ENCODE assay signal across 22 cellular contexts in the genomic region with DNA sequence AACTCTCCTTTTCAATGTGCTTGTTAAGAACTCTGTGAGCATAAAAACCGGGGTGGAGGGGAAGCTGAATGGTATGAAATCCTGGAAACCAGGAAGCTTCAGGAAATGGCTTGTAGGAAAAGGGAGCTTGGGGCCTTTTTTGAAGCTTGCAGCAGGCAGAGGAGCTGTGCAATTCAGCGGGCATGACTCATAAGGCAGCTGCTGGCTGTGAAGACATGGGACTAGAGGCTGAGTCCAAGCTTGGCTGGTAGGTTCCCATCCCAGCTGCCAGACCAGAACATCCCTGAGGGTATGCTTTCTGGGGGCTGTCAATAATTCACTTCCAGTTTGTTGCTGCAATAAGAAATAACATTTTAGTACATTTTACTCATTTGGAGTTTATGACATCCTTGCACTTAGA. TPM values are rescaled to one million over a fixed set of nuclear protein-coding genes. Genes with fewer than 3 reads are reported as not detected.
A peak's percentile ranks its signal among the peaks of the same experiment; 100 is the strongest.
DNase-seq lines count a peak whose midpoint lies in the region; ATAC-seq, FAIRE-seq and TF ChIP-seq lines count a peak whose summit lies in the region.
"Had no signal": no experiment of that assay in that cellular context is flagged by ENCODE, and none has a peak within 500 bp of the region (broad histone marks: within the 10 kb centered on the region; RNA-seq: fewer than 3 reads in every experiment).

No MANE protein-coding gene starts in this region.

- no peaks in the 10 kb centered on the region; the same call in 1 of the 2 replicates for H3K79me1 ChIP-seq in H1 (ENCODE audit: low read depth, low read length)

- H3K4me2 ChIP-seq in GM23248 (ENCODE audit: unreplicated experiment) = no peak overlapping the region
- H3K4me2 ChIP-seq in PC-3 (ENCODE audit: low read length) = no peak overlapping the region
- no peak overlapping the region for H3K4me2 ChIP-seq in H1 (ENCODE audit: insufficient read depth in 1 of 2, low read depth in 2 of 2, low read length in 2 of 2)
- H3K4me2 ChIP-seq: BLaER1 had no signal

- H4K5ac ChIP-seq in H1 (ENCODE audit: insufficient read length, low read depth, low read length) = no peak overlapping the region

- no peaks in the 10 kb centered on the region for H3K4me1 ChIP-seq in GM23248 (ENCODE audit: insufficient read depth)
- no peaks in the 10 kb centered on the region for H3K4me1 ChIP-seq in PC-3 (ENCODE audit: insufficient read depth, low read length)
- H3K4me1 ChIP-seq in H1 (replicated peaks in 1 of 4; ENCODE audit: control insufficient read depth in 3 of 4, insufficient read depth in 4 of 4, low read length in 3 of 4) = no peaks in the 10 kb centered on the region
- no peaks in the 10 kb centered on the region for H3K4me1 ChIP-seq in psoas muscle
- H3K4me1 ChIP-seq in suprapubic skin = no peaks in the 10 kb centered on the region
- H3K4me1 ChIP-seq: BLaER1, gastrocnemius medialis had no signal

- no peak overlapping the region for H2BK120ac ChIP-seq in H1 (replicated peaks; ENCODE audit: low read depth, low read length)

- CTCF ChIA-PET in PC-3 (lab: Charles Lee) = no interaction called here
- CTCF ChIA-PET in H1 (lab: Charles Lee; ENCODE audit: partially characterized antibody) = interaction anchor here (0.9 to 1.1 kb wide), 2 partner anchors 12 to 210 kb away, joined by 3 read pairs; no protein-coding TSS in a partner anchor

- no peak overlapping the region for H2BK20ac ChIP-seq in H1 (ENCODE audit: low read length)

- H3K9me3 ChIP-seq in GM23248 (ENCODE audit: low read depth) = no peaks in the 10 kb centered on the region
- peaks cover 7% of the 10 kb centered on the region; the same call in 1 of the 2 replicates for H3K9me3 ChIP-seq in PC-3 (ENCODE audit: low read length)
- peaks cover 0 to 17% of the 10 kb centered on the region in 2 experiments; a peak in 3 of 4 replicates for H3K9me3 ChIP-seq in H1 (ENCODE audit: insufficient read depth in 2 of 2, low read depth in 1 of 2, low read length in 1 of 2)
- H3K9me3 ChIP-seq in psoas muscle = peaks cover 22% of the 10 kb centered on the region
- H3K9me3 ChIP-seq in suprapubic skin = peaks cover 8% of the 10 kb centered on the region
- H3K9me3 ChIP-seq: BLaER1, gastrocnemius medialis had no signal

- no peak overlapping the region for H4K8ac ChIP-seq in H1 (ENCODE audit: extremely low read depth, insufficient read depth, low read length)

- no peak overlapping the region for H4K91ac ChIP-seq in H1 (replicated peaks; ENCODE audit: insufficient read length, low read length)

- FAIRE-seq in H1 (lab: Jason Lieb, UNC) = no peak

- BruUV-seq in PC-3 (replicated peaks; lab: Mats Ljungman, UMichigan) = no TSS peak

- H3K4ac ChIP-seq in H1 (replicated peaks; ENCODE audit: insufficient read length, low read depth, low read length) = no peak overlapping the region

- H2BK15ac ChIP-seq in H1 (ENCODE audit: low read length) = no peak overlapping the region

- H3K23me2 ChIP-seq in H1 (ENCODE audit: low read depth, low read length) = no peaks in the 10 kb centered on the region

- intact Hi-C loops in PC-3 (cut with micrococcal nuclease) = no loop called here
- intact Hi-C loops in psoas muscle (cut with DNase I) = no loop called here

- H3K27ac ChIP-seq in GM23248 (no peak overlapping the region), PC-3 (ENCODE audit: low read length) (no peak overlapping the region), H1 (ENCODE audit: low read depth, low read length) (no peak overlapping the region), psoas muscle (no peak overlapping the region), suprapubic skin (no peak overlapping the region)
- H3K27ac ChIP-seq: BLaER1, gastrocnemius medialis had no signal

- no peak overlapping the region for H3K56ac ChIP-seq in H1 (replicated peaks; ENCODE audit: insufficient read length, low read depth, low read length)

- H3K9ac ChIP-seq in GM23248 (no peak overlapping the region), PC-3 (ENCODE audit: low read length) (no peak overlapping the region), H1 (replicated peaks in 1 of 4; ENCODE audit: extremely low read depth in 1 of 4, low read depth in 3 of 4, low read length in 3 of 4) (no peak overlapping the region)
- H3K9ac ChIP-seq: BLaER1 had no signal

- H3K14ac ChIP-seq in H1 (ENCODE audit: insufficient read length) = no peak overlapping the region

- TF ChIP-seq CTCF in PC-3 (conservative IDR thresholded peaks at IDR 0.05; ENCODE audit: low read depth, low read length) (no peak), H1 (IDR thresholded peaks at IDR 0.05; ENCODE audit: control extremely low read depth in 1 of 3, insufficient read depth in 1 of 3, low read depth in 1 of 3, low read length in 3 of 3) (no peak), psoas muscle (IDR thresholded peaks at IDR 0.05) (no peak), suprapubic skin (IDR thresholded peaks at IDR 0.05) (no peak)

- H2AFZ ChIP-seq in GM23248 = no peak overlapping the region
- H2AFZ ChIP-seq in PC-3 (ENCODE audit: low read length) = no peak overlapping the region
- H2AFZ ChIP-seq in H1 (ENCODE audit: low read length) = peak overlapping the region; percentile 92

- H3K9me2 ChIP-seq in GM23248 (ENCODE audit: insufficient read depth) (no peaks in the 10 kb centered on the region), PC-3 (replicated peaks; ENCODE audit: low read length) (no peaks in the 10 kb centered on the region)

- ATAC-seq in PC-3 = peak; percentile 67; the same call in 1 of the 2 replicates
- no peak for ATAC-seq in psoas muscle
- no peak for ATAC-seq in GM19395 (IDR thresholded peaks at IDR 0.05; ENCODE audit: unreplicated experiment)
- ATAC-seq: gastrocnemius medialis had no signal

- no peak overlapping the region for H2BK12ac ChIP-seq in H1 (ENCODE audit: low read depth, low read length)

- no peak overlapping the region for H2BK5ac ChIP-seq in H1 (ENCODE audit: low read depth, low read length)

- no peak for TF ChIP-seq POLR2A in H1 (IDR thresholded peaks at IDR 0.05; ENCODE audit: control extremely low read depth in 1 of 2, low read depth in 2 of 2, low read length in 2 of 2)
- TF ChIP-seq POLR2A in suprapubic skin (IDR thresholded peaks at IDR 0.05) = no peak

- H3K36me3 ChIP-seq in GM23248 (ENCODE audit: low read depth) (no peaks in the 10 kb centered on the region), PC-3 (ENCODE audit: low read depth, low read length) (no peaks in the 10 kb centered on the region), H1 (ENCODE audit: control insufficient read depth in 2 of 4, insufficient read depth in 4 of 4, low read length in 3 of 4) (no peaks in the 10 kb centered on the region), psoas muscle (ENCODE audit: insufficient read depth in 1 of 2, low read depth in 1 of 2) (no peaks in the 10 kb centered on the region), suprapubic skin (no peaks in the 10 kb centered on the region)
- H3K36me3 ChIP-seq: BLaER1, gastrocnemius medialis had no signal

- H4K20me1 ChIP-seq in GM23248 (ENCODE audit: insufficient read depth) (no peaks in the 10 kb centered on the region), PC-3 (ENCODE audit: low read length) (no peaks in the 10 kb centered on the region), H1 (replicated peaks in 1 of 2; ENCODE audit: control insufficient read depth in 1 of 2, insufficient read depth in 2 of 2, low read length in 2 of 2) (no peaks in the 10 kb centered on the region)
- H4K20me1 ChIP-seq: BLaER1 had no signal

- in situ Hi-C loops in GM23248 (cut with MboI) = no loop called here

- H3K23ac ChIP-seq in H1 (ENCODE audit: insufficient read length) = no peak overlapping the region

- TF ChIP-seq EP300 in H1 (IDR thresholded peaks at IDR 0.05; ENCODE audit: borderline replicate concordance in 1 of 2, low read depth in 2 of 2, low read length in 2 of 2) = no peak
- TF ChIP-seq EP300 in suprapubic skin (IDR thresholded peaks at IDR 0.05) = no peak

- H3F3A ChIP-seq in GM23248 (ENCODE audit: insufficient read depth) = no peaks in the 10 kb centered on the region
- no peaks in the 10 kb centered on the region for H3F3A ChIP-seq in PC-3 (ENCODE audit: low read length, unreplicated experiment)

- no peak overlapping the region for H2AK5ac ChIP-seq in H1 (ENCODE audit: low read depth, low read length)

- WGBS in GM23248 (ENCODE audit: low coverage in 1 of 2, low lambda C conversion rate in 2 of 2, missing lambda C conversion rate in 2 of 2), 2 experiments = 0 to 1% methylated on average over 2 of the region's 2 CpGs
- WGBS in H1 (ENCODE audit: extremely low coverage in 1 of 2, insufficient coverage in 1 of 2, insufficient read length in 1 of 2, insufficient replicate concordance in 2 of 2, low coverage in 1 of 2, low lambda C conversion rate in 2 of 2, missing lambda C conversion rate in 1 of 2), 2 experiments = 82% methylated on average over 2 of the region's 2 CpGs; no CpG with 5 or more reads in 1 of the 2 experiments
- 40 to 56% (median 46%) methylated on average over 2 of the region's 2 CpGs for WGBS in psoas muscle, 3 donors
- WGBS in suprapubic skin = 23% methylated on average over 2 of the region's 2 CpGs

- no peak for TF ChIP-seq RAD21 in H1 (IDR thresholded peaks at IDR 0.05 in 1 of 2, conservative IDR thresholded peaks at IDR 0.05 in 1 of 2; ENCODE audit: low read depth in 2 of 2, low read length in 2 of 2)

- H3K4me3 ChIP-seq in GM23248 (no peak overlapping the region), PC-3 (ENCODE audit: low read length) (no peak overlapping the region), H1 (ENCODE audit: extremely low read depth in 1 of 4, insufficient read depth in 2 of 4, low read depth in 3 of 4, low read length in 4 of 4) (no peak overlapping the region), psoas muscle (no peak overlapping the region), suprapubic skin (no peak overlapping the region)
- H3K4me3 ChIP-seq: BLaER1, gastrocnemius medialis had no signal

- H3K79me2 ChIP-seq in GM23248 (ENCODE audit: insufficient read depth) (no peaks in the 10 kb centered on the region), PC-3 (ENCODE audit: low read length) (no peaks in the 10 kb centered on the region), H1 (ENCODE audit: control insufficient read depth in 1 of 2, insufficient read depth in 2 of 2, low read length in 2 of 2) (no peaks in the 10 kb centered on the region)

- DNase-seq in GM23248 (peak; percentile 4), PC-3 (peak; percentile 32), H1 (ENCODE audit: low read depth in 1 of 2, low spot score in 2 of 2) (no peak), psoas muscle (peak; percentile 23 to 60), inferior parietal cortex (ENCODE audit: extremely low spot score) (no peak), suprapubic skin (ENCODE audit: low spot score in 2 of 2) (no peak)
- DNase-seq: activated CD8-positive, alpha-beta memory T cell treated with anti-CD3 and anti-CD28 coated beads for 24 hours; DMS79; endodermal cell; gastrocnemius medialis; H7; naive B cell; NCI-H1417; NCI-H2171 treated with DMSO at 0.1 percent for 48 hours; T-helper 2 cell had no signal

- no peak overlapping the region for H3K18ac ChIP-seq in H1 (ENCODE audit: extremely low read depth, low read length)

- POLR2A ChIA-PET in PC-3 (lab: Charles Lee; ENCODE audit: unreplicated experiment) (no interaction called here), H1 (lab: Charles Lee; ENCODE audit: partially characterized antibody) (no interaction called here)

- no peaks in the 10 kb centered on the region for H3K27me3 ChIP-seq in GM23248 (replicated peaks; ENCODE audit: insufficient read depth)
- peaks cover 6% of the 10 kb centered on the region; the same call in 1 of the 2 replicates for H3K27me3 ChIP-seq in PC-3 (ENCODE audit: low read length)
- no peaks in the 10 kb centered on the region for H3K27me3 ChIP-seq in H1 (replicated peaks in 1 of 4; ENCODE audit: control insufficient read depth in 3 of 4, extremely low read depth in 1 of 4, insufficient read depth in 3 of 4, low read length in 3 of 4)
- H3K27me3 ChIP-seq in psoas muscle (ENCODE audit: insufficient read depth in 3 of 3, low read length in 2 of 3) = no peaks in the 10 kb centered on the region
- no peaks in the 10 kb centered on the region for H3K27me3 ChIP-seq in suprapubic skin
- H3K27me3 ChIP-seq: BLaER1, gastrocnemius medialis had no signal

RNA-seq across cellular contexts. Expression of a gene that starts 36.8 kb away (rescaled TPM):
- 0.11 TPM in 1 of 2 replicates, not detected in the other for total RNA-seq in GM23248 (2014; rRNA removed; shearing (Covaris generic))
- polyA plus RNA-seq in GM23248 (2016; fragmentation: Nextera tagmentation; extraction: Ambion mirVana) = not detected in 2 replicates
- not detected in 2 replicates for total RNA-seq in PC-3 (2014; rRNA removed)
- not detected in 2 replicates for total RNA-seq in H1 (2021; fragmentation: NEBNext Ultra II Directional; extraction: Animal tissue kit (Norgen Biotek cat#: 25700))
- polyA plus RNA-seq in H1 (2011; rRNA removed) = 0.09 TPM in 1 of 2 replicates, not detected in the other
- not detected for polyA plus RNA-seq in H1 (2011; cell fraction: cytosol; rRNA removed)
- not detected for polyA plus RNA-seq in H1 (2011; cell fraction: nucleus; rRNA removed)
- polyA plus RNA-seq in H1 (2012, experiment 1 of 2) = 0.28 TPM in 1 of 4 replicates, not detected in the others
- not detected for polyA plus RNA-seq in H1 (2012, experiment 2 of 2)
- polyA plus RNA-seq in H1 (2013, experiment 1 of 2) = 0.02 TPM
- polyA plus RNA-seq in H1 (2013, experiment 2 of 2) = 0.06 TPM
- polyA minus RNA-seq in H1 (2011; rRNA and poly(A)+ RNA removed) = 0.09 and 0.22 TPM in 2 replicates
- not detected for polyA minus RNA-seq in H1 (2011; cell fraction: cytosol; rRNA and poly(A)+ RNA removed)
- not detected for polyA minus RNA-seq in H1 (2011; cell fraction: nucleus; rRNA and poly(A)+ RNA removed)
- total RNA-seq in psoas muscle = not detected
- polyA plus RNA-seq in psoas muscle = not detected
- total RNA-seq in suprapubic skin = not detected
- total RNA-seq: activated T-helper 1 cell treated with anti-CD3 and anti-CD28 coated beads, Interleukin-12 subunit alpha, Interleukin-12 subunit beta, Interleukin-2, Interleukin-4 antibody, amounts not matched to agents 30 ng/mL and 10 ng/mL and 1 ng/mL, durations not matched to agents 14 hours and 24 hours and 36 hours; endodermal cell; gastrocnemius medialis; H7; lower leg skin; osteocyte had no signal
- polyA plus RNA-seq: adipose tissue, thymus had no signal

Comparison
In these comparisons a context has a peak if more than half of its experiments do, and no peak if none do; other contexts are left out.
1. DNase-seq: peak in GM23248 (single experiment), PC-3 (single experiment) and psoas muscle (2 of 2); none in H1 (0 of 2), inferior parietal cortex (single experiment) and suprapubic skin (0 of 2).